Comparison of ENCODE assay signal across 17 cellular contexts in the genomic region with DNA sequence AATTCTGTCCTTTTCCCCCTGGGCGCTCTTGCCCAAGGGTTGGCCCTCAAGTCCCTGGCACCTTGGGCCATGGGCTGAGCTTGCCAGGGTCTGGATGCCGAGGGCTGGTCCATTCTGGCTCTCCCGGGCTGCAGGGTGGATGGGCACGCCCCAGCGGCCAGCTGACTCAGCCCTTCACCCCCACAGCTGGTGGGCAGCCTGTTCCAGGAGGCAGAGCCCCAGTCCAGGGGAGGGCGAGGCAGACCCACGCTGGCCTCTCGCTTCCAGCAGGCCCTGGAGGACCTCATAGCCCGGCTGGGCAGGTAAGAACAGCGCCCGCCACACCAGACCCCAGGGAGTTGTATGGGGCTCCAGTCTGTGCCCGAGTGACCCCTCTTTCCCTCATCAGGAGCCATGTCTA. TPM values are rescaled to one million over a fixed set of nuclear protein-coding genes. Genes with fewer than 3 reads are reported as not detected.
"Had no signal": no experiment of that assay in that cellular context is flagged by ENCODE, and none has a peak within 500 bp of the region (broad histone marks: within the 10 kb centered on the region; RNA-seq: fewer than 3 reads in every experiment).

No MANE protein-coding gene starts in this region.

- DNase-seq: activated CD4-positive, alpha-beta T cell treated with anti-CD3 and anti-CD28 coated beads for 4 hours; activated CD8-positive, alpha-beta memory T cell treated with anti-CD3 and anti-CD28 coated beads, Interleukin-2, amount 50 U/mL, for 48 hours; activated CD8-positive, alpha-beta T cell treated with anti-CD3 and anti-CD28 coated beads for 36 hours; activated naive CD4-positive, alpha-beta T cell; esophagus squamous epithelium; foreskin melanocyte; mesendoderm; ovary; stimulated activated CD4-positive, alpha-beta T cell treated with anti-CD3 and anti-CD28 coated beads, Interleukin-1b, Interleukin-23, amount 100 ng/mL, for 48 hours; stimulated activated naive B cell treated with anti-CD40 and anti-IgM and Interleukin-4, amounts not matched to agents 10 μg/mL and 1 μg/mL and 100 μg/mL, for 72 hours; T-helper 1 cell had no signal

- H3K4me1 ChIP-seq: ascending aorta, left lung had no signal

- ATAC-seq: activated CD8-positive, alpha-beta T cell treated with anti-CD3 and anti-CD28 coated beads for 36 hours; left lung; stimulated activated naive B cell treated with anti-CD40 and anti-IgM and Interleukin-4, amounts not matched to agents 10 μg/mL and 1 μg/mL and 100 μg/mL, for 72 hours had no signal

- FAIRE-seq: islet of Langerhans had no signal

- H3K27me3 ChIP-seq: ascending aorta, esophagus squamous epithelium, heart left ventricle, left lung, ovary, suprapubic skin, upper lobe of left lung had no signal

- H3K4me3 Mint-ChIP-seq: activated CD8-positive, alpha-beta T cell treated with anti-CD3 and anti-CD28 coated beads for 36 hours; stimulated activated naive B cell treated with anti-CD40 and anti-IgM and Interleukin-4, amounts not matched to agents 10 μg/mL and 1 μg/mL and 100 μg/mL, for 72 hours had no signal

- H3K36me3 ChIP-seq: ascending aorta, esophagus squamous epithelium, left lung, ovary, suprapubic skin had no signal

- H3K9me3 ChIP-seq: ascending aorta, esophagus squamous epithelium, heart left ventricle, left lung, ovary, suprapubic skin, upper lobe of left lung had no signal

- H3K9me3 Mint-ChIP-seq: activated CD8-positive, alpha-beta T cell treated with anti-CD3 and anti-CD28 coated beads for 36 hours; stimulated activated naive B cell treated with anti-CD40 and anti-IgM and Interleukin-4, amounts not matched to agents 10 μg/mL and 1 μg/mL and 100 μg/mL, for 72 hours had no signal

- H3K4me3 ChIP-seq: ascending aorta, esophagus squamous epithelium, heart left ventricle, left lung, ovary, suprapubic skin, upper lobe of left lung had no signal

- H3K27ac ChIP-seq: ascending aorta, heart left ventricle, left lung, ovary, upper lobe of left lung had no signal

- H3K27ac Mint-ChIP-seq: activated CD8-positive, alpha-beta T cell treated with anti-CD3 and anti-CD28 coated beads for 36 hours had no signal

RNA-seq across cellular contexts. Expression of a gene that starts 30.6 kb away (rescaled TPM):
- total RNA-seq: ascending aorta had no signal
